7 cellular contexts compared by ENCODE assay signal in the genomic region with DNA sequence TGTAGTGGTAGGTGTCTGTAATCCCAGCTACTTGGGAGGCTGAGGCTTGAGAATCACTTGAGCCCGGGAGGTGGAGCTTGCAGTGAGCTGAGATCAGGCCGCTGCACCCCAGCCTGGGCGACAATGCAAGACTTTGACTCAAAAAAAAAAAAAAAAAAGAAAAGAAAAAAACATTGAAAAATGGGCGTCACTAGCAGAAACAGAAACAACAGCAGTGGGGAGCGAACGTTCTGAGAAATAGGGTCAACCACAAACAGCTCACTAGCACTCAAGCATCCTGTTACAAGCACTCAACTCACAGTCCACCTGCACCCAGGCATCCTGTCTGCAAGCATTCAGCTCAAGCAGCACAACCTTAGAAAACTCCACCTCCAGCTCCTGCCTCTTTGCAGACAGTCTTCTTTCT. TPM values are rescaled to one million over a fixed set of nuclear protein-coding genes. Genes with fewer than 3 reads are reported as not detected.
DNase-seq lines count a peak whose midpoint lies in the region; ATAC-seq lines count a peak whose summit lies in the region.

No MANE protein-coding gene starts in this region.

- ATAC-seq in GM19043 (IDR thresholded peaks at IDR 0.05; ENCODE audit: low read depth, unreplicated experiment) = peak; percentile 92
- ATAC-seq in HG02981 (IDR thresholded peaks at IDR 0.05; ENCODE audit: unreplicated experiment) = peak; percentile 95

- DNase-seq in NCI-H510A treated with DMSO at 0.1 percent for 48 hours (lab: John Stamatoyannopoulos, UW) (peak; percentile 92), dermis blood vessel endothelial cell (no peak), NCI-H526 (lab: John Stamatoyannopoulos, UW) (no peak)
- DNase-seq in activated T-cell treated with anti-CD3 and anti-CD28 coated beads, Interleukin-2, amount 50 U/mL, for 48 hours = peak; percentile 68 to 73

- no peak overlapping the region for H3K4me3 ChIP-seq in skin epidermis

- H3K27ac ChIP-seq in skin epidermis = peak overlapping the region in 12 of 21 experiments; percentile 8 to 93 (median 62)

RNA-seq across cellular contexts. Expression of a gene that starts 17.2 kb away (rescaled TPM):
- 1.5 and 4.8 TPM in 2 replicates for total RNA-seq in dermis blood vessel endothelial cell

RNA-seq across cellular contexts. Expression of a gene that starts 45.3 kb away (rescaled TPM):
- 106 and 139 TPM in 2 replicates for total RNA-seq in dermis blood vessel endothelial cell

Comparison
In these comparisons a context has a peak if more than half of its experiments do, and no peak if none do; other contexts are left out.
1. DNase-seq: peak in NCI-H510A treated with DMSO at 0.1 percent for 48 hours (single experiment) and activated T-cell treated with anti-CD3 and anti-CD28 coated beads, Interleukin-2, amount 50 U/mL, for 48 hours (2 of 2); none in dermis blood vessel endothelial cell (single experiment) and NCI-H526 (0 of 2).